Comparison of ENCODE assay signal across 30 cellular contexts in the genomic region with DNA sequence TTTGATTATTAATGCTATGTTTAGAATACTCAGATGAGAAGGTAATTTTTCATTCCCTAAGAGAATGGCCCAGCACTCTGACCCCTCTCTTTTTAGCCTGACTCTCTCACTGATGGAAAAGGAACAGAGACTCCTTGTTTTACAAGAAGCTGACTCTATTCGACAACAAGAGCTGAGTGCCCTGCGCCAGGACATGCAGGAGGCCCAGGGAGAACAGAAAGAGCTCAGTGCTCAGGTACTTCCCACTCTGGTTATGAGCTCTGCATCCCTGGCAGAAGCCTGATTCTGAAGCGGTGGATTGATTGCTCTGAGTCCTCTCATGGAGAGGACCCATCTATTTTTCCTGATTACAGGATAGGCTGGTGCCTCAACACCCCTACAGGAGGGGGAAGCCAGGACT. TPM values are rescaled to one million over a fixed set of nuclear protein-coding genes. Genes with fewer than 3 reads are reported as not detected.
DNase-seq lines count a peak whose midpoint lies in the region; ATAC-seq and TF ChIP-seq lines count a peak whose summit lies in the region.
"Had no signal": no experiment of that assay in that cellular context is flagged by ENCODE, and none has a peak within 500 bp of the region (broad histone marks: within the 10 kb centered on the region; RNA-seq: fewer than 3 reads in every experiment).

No MANE protein-coding gene starts in this region.

- DNase-seq in breast epithelium (ENCODE audit: low spot score in 2 of 2), result no peak
- no peak for DNase-seq in mammary epithelial cell
- DNase-seq in glutamatergic neuron, result no peak
- DNase-seq in gastrocnemius medialis, result no peak
- DNase-seq in GM10266 (ENCODE audit: extremely low spot score), result no peak
- no peak for DNase-seq in NCI-H524 (lab: John Stamatoyannopoulos, UW)
- no peak for DNase-seq in NCI-H1048 (lab: John Stamatoyannopoulos, UW)
- DNase-seq in activated CD4-positive, CD25-positive, alpha-beta regulatory T cell (lab: John Stamatoyannopoulos, UW), result no peak
- DNase-seq: AML-193; C1 segment of cervical spinal cord; CD8-positive, alpha-beta T cell; DMS153; GM23248; MG63; NCI-H1092; NCI-H1436; NCI-H187 treated with DMSO at 0.1 percent for 48 hours; NCI-H510A; NCI-H748 treated with DMSO at 0.1 percent for 48 hours; SIG-M5 had no signal

- CTCF ChIA-PET in mammary epithelial cell (lab: Charles Lee; ENCODE audit: low non-redundant PET), result no interaction called here

- TF ChIP-seq CTCF in breast epithelium (IDR thresholded peaks at IDR 0.05), result no peak
- TF ChIP-seq CTCF in mammary epithelial cell (conservative IDR thresholded peaks at IDR 0.05 in 1 of 2, IDR thresholded peaks at IDR 0.05 in 1 of 2; ENCODE audit: extremely low read depth in 1 of 2, insufficient read depth in 1 of 2, low read depth in 1 of 2, low read length in 2 of 2), result no peak
- no peak for TF ChIP-seq CTCF in glutamatergic neuron (IDR thresholded peaks at IDR 0.05; ENCODE audit: partially characterized antibody, unreplicated experiment)
- TF ChIP-seq CTCF in gastrocnemius medialis (IDR thresholded peaks at IDR 0.05 in 4 of 5, conservative IDR thresholded peaks at IDR 0.05 in 1 of 5), result no peak
- TF ChIP-seq CTCF in GM10266 (IDR thresholded peaks at IDR 0.05; ENCODE audit: control insufficient read depth, insufficient read depth, low read depth, missing control alignments), result no peak

- H3K4me2 ChIP-seq in mammary epithelial cell (ENCODE audit: insufficient read depth, low read depth, low read length), result no peak overlapping the region

- H2AFZ ChIP-seq in mammary epithelial cell (ENCODE audit: low read depth, low read length), result no peak overlapping the region
- H2AFZ ChIP-seq: GM23248 had no signal

- H3K9me3 Mint-ChIP-seq in glutamatergic neuron (ENCODE audit: unreplicated experiment), result no peaks in the 10 kb centered on the region
- H3K9me3 Mint-ChIP-seq: CD8-positive, alpha-beta T cell had no signal

- intact Hi-C loops in breast epithelium (cut with DNase I; ENCODE audit: low total_unique reads), result no loop called here
- intact Hi-C loops in mammary epithelial cell (cut with micrococcal nuclease), result no loop called here
- intact Hi-C loops in gastrocnemius medialis (cut with DNase I; ENCODE audit: low total_unique reads), result no loop called here

- peaks cover 1% of the 10 kb centered on the region for H3K27me3 Mint-ChIP-seq in glutamatergic neuron (ENCODE audit: unreplicated experiment)

- peaks cover 5% of the 10 kb centered on the region for H3K4me1 Mint-ChIP-seq in glutamatergic neuron (ENCODE audit: low read depth, unreplicated experiment)

- H3K36me3 ChIP-seq in breast epithelium, result no peaks in the 10 kb centered on the region
- H3K36me3 ChIP-seq in mammary epithelial cell (ENCODE audit: insufficient read depth, low read length), result peaks cover 40% of the 10 kb centered on the region
- H3K36me3 ChIP-seq in gastrocnemius medialis, result peaks cover 0 to 57% of the 10 kb centered on the region in 2 donors

- peaks cover 0 to 3% of the 10 kb centered on the region in 2 donors for H3K4me1 ChIP-seq in breast epithelium
- H3K4me1 ChIP-seq in mammary epithelial cell (ENCODE audit: insufficient read depth, low read length), result no peaks in the 10 kb centered on the region
- H3K4me1 ChIP-seq in gastrocnemius medialis, result peaks cover 36% of the 10 kb centered on the region in 2 donors
- H3K4me1 ChIP-seq: HAP-1 had no signal

- no peak for TF ChIP-seq POLR2A in breast epithelium (IDR thresholded peaks at IDR 0.05)
- TF ChIP-seq POLR2A in gastrocnemius medialis (IDR thresholded peaks at IDR 0.05), result no peak

- H3K4me3 Mint-ChIP-seq in glutamatergic neuron (ENCODE audit: unreplicated experiment), result no peak overlapping the region
- H3K4me3 Mint-ChIP-seq: CD8-positive, alpha-beta T cell had no signal

- in situ Hi-C loops in mammary epithelial cell (cut with MboI; ENCODE audit: low sequenced_read_pairs in 2 of 2), result no loop called here
- in situ Hi-C loops in gastrocnemius medialis (cut with MboI; ENCODE audit: low sequenced_read_pairs in 4 of 4), result no loop called here

- no TSS peak for BruUV-seq in mammary epithelial cell (replicated peaks; lab: Mats Ljungman, UMichigan)

- no peaks in the 10 kb centered on the region for H3K79me2 ChIP-seq in mammary epithelial cell (ENCODE audit: insufficient read depth, low read length)

- H3K27ac Mint-ChIP-seq in glutamatergic neuron (ENCODE audit: unreplicated experiment), result peak overlapping the region; percentile 56
- H3K27ac Mint-ChIP-seq: CD8-positive, alpha-beta T cell had no signal

- H3K27ac ChIP-seq in breast epithelium (peak overlapping the region; percentile 56 to 87), mammary epithelial cell (ENCODE audit: insufficient read depth, low read depth, low read length) (no peak overlapping the region), gastrocnemius medialis (peak overlapping the region; percentile 65 to 83 (median 78))
- H3K27ac ChIP-seq: 22Rv1, GM23248, HL-60, RWPE1 had no signal

- H3K9ac ChIP-seq in mammary epithelial cell (ENCODE audit: insufficient read depth, low read length), result no peak overlapping the region
- H3K9ac ChIP-seq: GM23248 had no signal

- no peaks in the 10 kb centered on the region for H3K27me3 ChIP-seq in breast epithelium
- no peaks in the 10 kb centered on the region for H3K27me3 ChIP-seq in mammary epithelial cell (ENCODE audit: insufficient read depth, low read length)
- H3K27me3 ChIP-seq in gastrocnemius medialis, result no peaks in the 10 kb centered on the region
- H3K27me3 ChIP-seq: MG63 had no signal

- H3K4me3 ChIP-seq in breast epithelium (no peak overlapping the region), mammary epithelial cell (replicated peaks in 1 of 3; ENCODE audit: insufficient read depth in 1 of 3, low read depth in 2 of 3, low read length in 3 of 3) (no peak overlapping the region), gastrocnemius medialis (no peak overlapping the region)
- H3K4me3 ChIP-seq: GM23248, HAP-1, K562, MG63 had no signal

- WGBS in mammary epithelial cell (ENCODE audit: low coverage, missing lambda C conversion rate), result 75% methylated on average over 2 of the region's 3 CpGs

- no peaks in the 10 kb centered on the region for H4K20me1 ChIP-seq in mammary epithelial cell (ENCODE audit: insufficient read depth, low read length)

- no peak for ATAC-seq in gastrocnemius medialis
- ATAC-seq: CD8-positive, alpha-beta T cell; HepG2; K562 had no signal

- H3K9me3 ChIP-seq in breast epithelium, result no peaks in the 10 kb centered on the region
- H3K9me3 ChIP-seq in mammary epithelial cell (replicated peaks; ENCODE audit: insufficient read depth, low read length), result no peaks in the 10 kb centered on the region
- no peaks in the 10 kb centered on the region for H3K9me3 ChIP-seq in gastrocnemius medialis
- H3K9me3 ChIP-seq: HAP-1, MG63 had no signal

- H3K36me3 Mint-ChIP-seq in glutamatergic neuron (ENCODE audit: unreplicated experiment), result peaks cover 16% of the 10 kb centered on the region

- dilution Hi-C loops in mammary epithelial cell (cut with HindIII; ENCODE audit: low sequenced_read_pairs), result loop anchor here (5.0 kb wide), 3 partner anchors 41 to 106 kb away; no protein-coding TSS in a partner anchor

RNA-seq across cellular contexts. Expression of gene C20orf173, which starts 33.0 kb away (rescaled TPM):
- total RNA-seq in breast epithelium (not detected), mammary epithelial cell (not detected), glutamatergic neuron (ENCODE audit: unreplicated experiment) (not detected), gastrocnemius medialis (not detected)
- polyA plus RNA-seq in mammary epithelial cell, result not detected
- not detected for polyA minus RNA-seq in mammary epithelial cell
- total RNA-seq: CD8-positive, alpha-beta T cell; G401; GM23248; HepG2; HT-29; K562; LHCN-M2 had no signal
- polyA plus RNA-seq: AG04450, GM23248, HepG2, K562 had no signal

RNA-seq across cellular contexts. Expression of gene CEP250, which starts 41.1 kb away (rescaled TPM):
- total RNA-seq in breast epithelium (10 to 100 TPM; 22.2 to 28.5 (median 23.3) TPM), mammary epithelial cell (10 to 100 TPM; 19.0 to 45.5 TPM), glutamatergic neuron (ENCODE audit: unreplicated experiment) (39.4 TPM), gastrocnemius medialis (10 to 100 TPM; 10.9 to 13.9 (median 12.8) TPM)
- 6.9 TPM for polyA plus RNA-seq in mammary epithelial cell
- 86.2 TPM for polyA minus RNA-seq in mammary epithelial cell

RNA-seq across cellular contexts. Expression of gene ERGIC3, which starts 45.4 kb away (rescaled TPM):
- 100 to 1,000 TPM; 221 to 243 (median 239) TPM for total RNA-seq in breast epithelium
- 100 to 1,000 TPM; 172 to 320 TPM for total RNA-seq in mammary epithelial cell
- 281 TPM for polyA plus RNA-seq in mammary epithelial cell
- 267 TPM for polyA minus RNA-seq in mammary epithelial cell
- 233 TPM for total RNA-seq in glutamatergic neuron (ENCODE audit: unreplicated experiment)
- 10 to 100 TPM; 82.5 to 91.0 (median 89.2) TPM for total RNA-seq in gastrocnemius medialis

RNA-seq across cellular contexts. Expression of gene GDF5, which starts 58.5 kb away (rescaled TPM):
- total RNA-seq in breast epithelium (under 1 TPM; 0.33 to 0.88 (median 0.64) TPM), mammary epithelial cell (1 to 10 TPM in 1 of 2 donors, under 1 TPM in 1; 0.16 to 5.0 TPM), glutamatergic neuron (ENCODE audit: unreplicated experiment) (0.15 TPM), gastrocnemius medialis (not detected)
- 1.4 TPM for polyA plus RNA-seq in mammary epithelial cell
- 3.0 TPM for polyA minus RNA-seq in mammary epithelial cell
- total RNA-seq: CD8-positive, alpha-beta T cell; HepG2; HT-29; K562 had no signal
- polyA plus RNA-seq: HepG2 had no signal
